In the genomic region with DNA sequence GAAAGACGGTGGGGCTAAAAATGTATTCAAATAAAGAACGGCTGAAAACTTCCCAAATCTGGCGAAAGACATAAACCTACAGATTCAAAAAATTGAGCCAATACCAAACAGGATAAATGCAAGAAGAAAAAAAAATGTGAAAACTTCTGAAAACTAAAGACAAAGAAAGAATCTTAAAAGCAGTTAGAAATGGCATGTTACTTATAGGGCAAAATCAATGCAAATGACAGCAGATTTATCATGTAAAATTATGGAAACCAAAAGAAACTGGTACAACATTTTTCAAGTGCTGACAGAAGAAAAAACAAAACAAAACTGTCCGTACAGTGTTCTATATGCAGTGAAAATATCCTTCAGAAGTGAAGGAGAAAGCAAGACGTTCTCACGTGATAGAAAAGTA, we compare ENCODE assay signal across 1 cellular context.
TF ChIP-seq lines count a peak whose summit lies in the region.

No MANE protein-coding gene starts in this region.

TF ChIP-seq in endothelial cell of umbilical vein, 7 proteins besides CTCF, POLR2A, EP300 and RAD21 (continued from another document):
- TF ChIP-seq POLR2AphosphoS5 (IDR thresholded peaks at IDR 0.05; ENCODE audit: insufficient read depth, low read depth, low read length) (no peak), JUN (IDR thresholded peaks at IDR 0.05; ENCODE audit: borderline replicate concordance, insufficient read depth, insufficient read length, low read depth) (no peak)
TF ChIP-seq in endothelial cell of umbilical vein: peak in this region for 0.
